8 cellular contexts compared by ENCODE assay signal in genomic region chr10:11757452-11757819, GRCh38. TPM values are rescaled to one million over a fixed set of nuclear protein-coding genes. Genes with fewer than 3 reads are reported as not detected.
DNase-seq lines count a peak whose midpoint lies in the region; ATAC-seq and TF ChIP-seq lines count a peak whose summit lies in the region.

No MANE protein-coding gene starts in this region.

- peaks cover 14% of the 10 kb centered on the region; the same call in 1 of the 2 replicates for H3F3A ChIP-seq in GM23248 (ENCODE audit: insufficient read depth)

- no peak overlapping the region for H3K27ac Mint-ChIP-seq in activated T-cell treated with anti-CD3 and anti-CD28 coated beads, Interleukin-2, amount 50 U/mL, for 24 hours

- no peaks in the 10 kb centered on the region for H3K27me3 Mint-ChIP-seq in activated T-cell treated with anti-CD3 and anti-CD28 coated beads, Interleukin-2, amount 50 U/mL, for 24 hours

- H3K9me3 ChIP-seq in GM23248 (ENCODE audit: low read depth) (no peaks in the 10 kb centered on the region), prostate gland (no peaks in the 10 kb centered on the region)

- H3K36me3 Mint-ChIP-seq in activated T-cell treated with anti-CD3 and anti-CD28 coated beads, Interleukin-2, amount 50 U/mL, for 24 hours (ENCODE audit: low read depth): no peaks in the 10 kb centered on the region

- WGBS in GM23248 (ENCODE audit: low coverage in 1 of 2, low lambda C conversion rate in 2 of 2, missing lambda C conversion rate in 2 of 2), 2 experiments: 8% methylated on average over 3 of the region's 3 CpGs
- 14% methylated on average over 3 of the region's 3 CpGs for WGBS in prostate gland

- no peaks in the 10 kb centered on the region for H3K9me3 Mint-ChIP-seq in activated T-cell treated with anti-CD3 and anti-CD28 coated beads, Interleukin-2, amount 50 U/mL, for 24 hours

- H2AFZ ChIP-seq in GM23248: no peak overlapping the region

- H3K27me3 ChIP-seq in GM23248 (replicated peaks; ENCODE audit: insufficient read depth): no peaks in the 10 kb centered on the region
- H3K27me3 ChIP-seq in prostate gland (replicated peaks; ENCODE audit: insufficient read depth): no peaks in the 10 kb centered on the region

- TF ChIP-seq POLR2A in prostate gland (IDR thresholded peaks at IDR 0.05): no peak

- peak overlapping the region; percentile 48 for H3K4me2 ChIP-seq in GM23248 (ENCODE audit: unreplicated experiment)

- in situ Hi-C loops in GM23248 (cut with MboI): loop anchor here (10.0 kb wide), 1 partner anchor 243 kb away; no protein-coding TSS in a partner anchor

- H3K9me2 ChIP-seq in GM23248 (ENCODE audit: insufficient read depth): no peaks in the 10 kb centered on the region

- H3K4me1 ChIP-seq in GM23248 (ENCODE audit: insufficient read depth) (peaks cover 10% of the 10 kb centered on the region), prostate gland (replicated peaks) (peaks cover 5% of the 10 kb centered on the region)

- no peaks in the 10 kb centered on the region for H4K20me1 ChIP-seq in GM23248 (ENCODE audit: insufficient read depth)

- H3K4me3 ChIP-seq in GM23248 (no peak overlapping the region), prostate gland (no peak overlapping the region)

- H3K9ac ChIP-seq in GM23248: peak overlapping the region; percentile 49

- TF ChIP-seq CTCF in prostate gland (IDR thresholded peaks at IDR 0.05): no peak

- H3K36me3 ChIP-seq in GM23248 (ENCODE audit: low read depth): no peaks in the 10 kb centered on the region
- peaks cover 0 to 5% of the 10 kb centered on the region in 2 donors for H3K36me3 ChIP-seq in prostate gland

- H3K79me2 ChIP-seq in GM23248 (ENCODE audit: insufficient read depth): no peaks in the 10 kb centered on the region

- H3K27ac ChIP-seq in GM23248: peak overlapping the region; percentile 55
- H3K27ac ChIP-seq in prostate gland: peak overlapping the region; percentile 44 to 46

- no peak for ATAC-seq in HG03175 (IDR thresholded peaks at IDR 0.05; ENCODE audit: unreplicated experiment)

- intact Hi-C loops in prostate gland (cut with DNase I): no loop called here

- DNase-seq in GM23248 (peak; percentile 88), NCI-H524 (lab: John Stamatoyannopoulos, UW) (peak; percentile 48 to 78), fibroblast of gingiva (ENCODE audit: low read depth) (peak; percentile 71), prostate gland (ENCODE audit: low spot score) (peak; percentile 65), Ammon's horn (ENCODE audit: low spot score) (no peak)
- DNase-seq in activated T-cell treated with anti-CD3 and anti-CD28 coated beads, Interleukin-2, amount 50 U/mL, for 24 hours: no peak
- DNase-seq in stimulated activated CD4-positive, alpha-beta T cell treated with anti-CD3 and anti-CD28 coated beads, Interleukin-1b, Interleukin-23, amount 100 ng/mL, for 48 hours: no peak

- no peak overlapping the region for H3K4me3 Mint-ChIP-seq in activated T-cell treated with anti-CD3 and anti-CD28 coated beads, Interleukin-2, amount 50 U/mL, for 24 hours

- H3K4me1 Mint-ChIP-seq in activated T-cell treated with anti-CD3 and anti-CD28 coated beads, Interleukin-2, amount 50 U/mL, for 24 hours (ENCODE audit: low read depth): peaks cover 3% of the 10 kb centered on the region

RNA-seq across cellular contexts. Expression of gene ECHDC3, which starts 15.3 kb away (rescaled TPM):
- 0.63 and 0.97 TPM in 2 replicates for total RNA-seq in GM23248 (2014; rRNA removed; shearing (Covaris generic))
- polyA plus RNA-seq in GM23248 (2016; fragmentation: Nextera tagmentation; extraction: Ambion mirVana): 1.8 and 2.3 TPM in 2 replicates
- 10 to 100 TPM; 77.6 to 98.3 TPM for total RNA-seq in prostate gland

Comparison
In these comparisons a context has a peak if more than half of its experiments do, and no peak if none do; other contexts are left out.
1. DNase-seq: peak in GM23248 (single experiment), NCI-H524 (2 of 2), fibroblast of gingiva (single experiment) and prostate gland (single experiment); none in activated T-cell treated with anti-CD3 and anti-CD28 coated beads, Interleukin-2, amount 50 U/mL, for 24 hours (single experiment), Ammon's horn (single experiment) and stimulated activated CD4-positive, alpha-beta T cell treated with anti-CD3 and anti-CD28 coated beads, Interleukin-1b, Interleukin-23, amount 100 ng/mL, for 48 hours (single experiment).
2. RNA of gene ECHDC3, which starts 15.3 kb away (total RNA-seq): 77.6 to 98.3 TPM in prostate gland; 0.63 to 0.97 TPM in GM23248; every median in the first group is over 10 times any median in the second.